ENCODE assay signal across 13 cellular contexts in genomic region chr2:10297191-10297700, GRCh38. TPM values are rescaled to one million over a fixed set of nuclear protein-coding genes. Genes with fewer than 3 reads are reported as not detected.
DNase-seq lines count a peak whose midpoint lies in the region; ATAC-seq and TF ChIP-seq lines count a peak whose summit lies in the region.
"Had no signal": no experiment of that assay in that cellular context is flagged by ENCODE, and none has a peak within 500 bp of the region (broad histone marks: within the 10 kb centered on the region; RNA-seq: fewer than 3 reads in every experiment).

No MANE protein-coding gene starts in this region.

- intact Hi-C loops in activated CD4-positive, alpha-beta T cell treated with anti-CD3 and anti-CD28 coated beads, Interleukin-2, amount 10 ng/mL, durations not matched to agents 24 days and 14 days (cut with micrococcal nuclease): no loop called here
- intact Hi-C loops in dendritic cell treated with granulocyte-macrophage colony-stimulating factor and Interleukin-4, amounts not matched to agents 40 ng/mL and 50 ng/mL, for 4 days (cut with micrococcal nuclease): no loop called here

- no peaks in the 10 kb centered on the region for H3K27me3 ChIP-seq in RWPE2 (ENCODE audit: insufficient read depth, poor library complexity, severe bottlenecking)
- H3K27me3 ChIP-seq in skeletal muscle satellite cell (ENCODE audit: control insufficient read depth, insufficient read depth, low read length): no peaks in the 10 kb centered on the region

- POLR2A ChIA-PET in activated CD4-positive, alpha-beta T cell treated with anti-CD3 and anti-CD28 coated beads, Interleukin-2, amount 10 ng/mL, durations not matched to agents 7 days and 5 days (lab: Charles Lee): no interaction called here

- H3K9me3 ChIP-seq in RWPE2 (ENCODE audit: severe bottlenecking) (no peaks in the 10 kb centered on the region), skeletal muscle satellite cell (replicated peaks; ENCODE audit: low read length) (no peaks in the 10 kb centered on the region)
- H3K9me3 ChIP-seq: prostate gland had no signal

- no peak overlapping the region for H3K4me3 Mint-ChIP-seq in activated CD4-positive, alpha-beta T cell treated with anti-CD3 and anti-CD28 coated beads, Interleukin-2, amount 10 ng/mL, durations not matched to agents 7 days and 5 days
- no peak overlapping the region for H3K4me3 Mint-ChIP-seq in activated CD4-positive, alpha-beta T cell treated with anti-CD3 and anti-CD28 coated beads, Interleukin-2, amount 10 ng/mL, durations not matched to agents 24 days and 14 days
- H3K4me3 Mint-ChIP-seq in dendritic cell treated with granulocyte-macrophage colony-stimulating factor and Interleukin-4, amounts not matched to agents 40 ng/mL and 50 ng/mL, for 4 days: no peak overlapping the region

- H3K4me1 ChIP-seq in RWPE2 (ENCODE audit: insufficient read depth, poor library complexity, severe bottlenecking) (peaks cover 16% of the 10 kb centered on the region), skeletal muscle satellite cell (ENCODE audit: control insufficient read depth, insufficient read depth, low read length) (peaks cover 19% of the 10 kb centered on the region)

- H3K36me3 Mint-ChIP-seq in activated CD4-positive, alpha-beta T cell treated with anti-CD3 and anti-CD28 coated beads, Interleukin-2, amount 10 ng/mL, durations not matched to agents 7 days and 5 days (ENCODE audit: low read depth): no peaks in the 10 kb centered on the region
- no peaks in the 10 kb centered on the region for H3K36me3 Mint-ChIP-seq in activated CD4-positive, alpha-beta T cell treated with anti-CD3 and anti-CD28 coated beads, Interleukin-2, amount 10 ng/mL, durations not matched to agents 24 days and 14 days (ENCODE audit: low read depth)
- H3K36me3 Mint-ChIP-seq in dendritic cell treated with granulocyte-macrophage colony-stimulating factor and Interleukin-4, amounts not matched to agents 40 ng/mL and 50 ng/mL, for 4 days (ENCODE audit: low read depth): no peaks in the 10 kb centered on the region

- H3K9ac ChIP-seq in skeletal muscle satellite cell (ENCODE audit: low read depth, low read length): no peak overlapping the region

- H3K27me3 Mint-ChIP-seq in activated CD4-positive, alpha-beta T cell treated with anti-CD3 and anti-CD28 coated beads, Interleukin-2, amount 10 ng/mL, durations not matched to agents 7 days and 5 days: peaks cover 5% of the 10 kb centered on the region
- peaks cover 3% of the 10 kb centered on the region for H3K27me3 Mint-ChIP-seq in activated CD4-positive, alpha-beta T cell treated with anti-CD3 and anti-CD28 coated beads, Interleukin-2, amount 10 ng/mL, durations not matched to agents 24 days and 14 days
- no peaks in the 10 kb centered on the region for H3K27me3 Mint-ChIP-seq in dendritic cell treated with granulocyte-macrophage colony-stimulating factor and Interleukin-4, amounts not matched to agents 40 ng/mL and 50 ng/mL, for 4 days

- H3K36me3 ChIP-seq in RWPE2 (ENCODE audit: low read depth): no peaks in the 10 kb centered on the region
- H3K36me3 ChIP-seq in skeletal muscle satellite cell (ENCODE audit: insufficient read depth, low read length): no peaks in the 10 kb centered on the region
- H3K36me3 ChIP-seq: prostate gland had no signal

- ATAC-seq in RWPE2 (ENCODE audit: low read depth): no peak

- peaks cover 42% of the 10 kb centered on the region for H3K4me1 Mint-ChIP-seq in activated CD4-positive, alpha-beta T cell treated with anti-CD3 and anti-CD28 coated beads, Interleukin-2, amount 10 ng/mL, durations not matched to agents 7 days and 5 days
- peaks cover 45% of the 10 kb centered on the region for H3K4me1 Mint-ChIP-seq in activated CD4-positive, alpha-beta T cell treated with anti-CD3 and anti-CD28 coated beads, Interleukin-2, amount 10 ng/mL, durations not matched to agents 24 days and 14 days
- H3K4me1 Mint-ChIP-seq in dendritic cell treated with granulocyte-macrophage colony-stimulating factor and Interleukin-4, amounts not matched to agents 40 ng/mL and 50 ng/mL, for 4 days (ENCODE audit: low read depth): peaks cover 56% of the 10 kb centered on the region

- TF ChIP-seq CTCF in RWPE2 (IDR thresholded peaks at IDR 0.05; ENCODE audit: poor library complexity, severe bottlenecking): no peak

- no peak for DNase-seq in activated CD4-positive, alpha-beta T cell treated with anti-CD3 and anti-CD28 coated beads, Interleukin-2, amount 10 ng/mL, durations not matched to agents 7 days and 5 days
- DNase-seq in activated CD4-positive, alpha-beta T cell treated with anti-CD3 and anti-CD28 coated beads, Interleukin-2, amount 10 ng/mL, durations not matched to agents 24 days and 14 days: no peak
- DNase-seq in RWPE2 (ENCODE audit: low spot score): no peak
- no peak for DNase-seq in NCI-H748 (lab: John Stamatoyannopoulos, UW; ENCODE audit: unreplicated experiment)
- DNase-seq in DMS 273 treated with DMSO at 0.1 percent for 48 hours (lab: John Stamatoyannopoulos, UW): no peak
- DNase-seq in HK-2 (ENCODE audit: unreplicated experiment): no peak
- DNase-seq: NCI-H1092, NCI-H2171, Right ventricle myocardium superior had no signal

- peak overlapping the region; percentile 29 for H3K4me2 ChIP-seq in skeletal muscle satellite cell (ENCODE audit: low read length)

- peak overlapping the region; percentile 69 for H3K27ac ChIP-seq in RWPE2 (ENCODE audit: poor library complexity, severe bottlenecking)
- H3K27ac ChIP-seq: prostate gland had no signal

- CTCF ChIA-PET in activated CD4-positive, alpha-beta T cell treated with anti-CD3 and anti-CD28 coated beads, Interleukin-2, amount 10 ng/mL, durations not matched to agents 7 days and 5 days (lab: Charles Lee): interaction anchor here (0.6 to 2.5 kb wide), 4 partner anchors 18 to 112 kb away, joined by 3 to 10 read pairs (median 4); no protein-coding TSS in a partner anchor

- H3K4me3 ChIP-seq in RWPE2 (ENCODE audit: severe bottlenecking) (no peak overlapping the region), skeletal muscle satellite cell (ENCODE audit: low read length) (no peak overlapping the region)
- H3K4me3 ChIP-seq: prostate gland had no signal

- peaks cover 9% of the 10 kb centered on the region for H3K9me3 Mint-ChIP-seq in activated CD4-positive, alpha-beta T cell treated with anti-CD3 and anti-CD28 coated beads, Interleukin-2, amount 10 ng/mL, durations not matched to agents 7 days and 5 days
- peaks cover 4% of the 10 kb centered on the region for H3K9me3 Mint-ChIP-seq in activated CD4-positive, alpha-beta T cell treated with anti-CD3 and anti-CD28 coated beads, Interleukin-2, amount 10 ng/mL, durations not matched to agents 24 days and 14 days
- H3K9me3 Mint-ChIP-seq in dendritic cell treated with granulocyte-macrophage colony-stimulating factor and Interleukin-4, amounts not matched to agents 40 ng/mL and 50 ng/mL, for 4 days: no peaks in the 10 kb centered on the region
- H3K9me3 Mint-ChIP-seq: activated T-cell treated with anti-CD3 and anti-CD28 coated beads, Interleukin-2, amount 50 U/mL, for 72 hours had no signal

- H3K27ac Mint-ChIP-seq in activated CD4-positive, alpha-beta T cell treated with anti-CD3 and anti-CD28 coated beads, Interleukin-2, amount 10 ng/mL, durations not matched to agents 7 days and 5 days: peak overlapping the region; percentile 41
- H3K27ac Mint-ChIP-seq in activated CD4-positive, alpha-beta T cell treated with anti-CD3 and anti-CD28 coated beads, Interleukin-2, amount 10 ng/mL, durations not matched to agents 24 days and 14 days: no peak overlapping the region
- peak overlapping the region; percentile 51 for H3K27ac Mint-ChIP-seq in dendritic cell treated with granulocyte-macrophage colony-stimulating factor and Interleukin-4, amounts not matched to agents 40 ng/mL and 50 ng/mL, for 4 days
- H3K27ac Mint-ChIP-seq: activated T-cell treated with anti-CD3 and anti-CD28 coated beads, Interleukin-2, amount 50 U/mL, for 72 hours had no signal

RNA-seq across cellular contexts. Expression of gene HPCAL1, which starts 5.5 kb away (rescaled TPM):
- total RNA-seq in activated CD4-positive, alpha-beta T cell treated with anti-CD3 and anti-CD28 coated beads, Interleukin-2, amount 10 ng/mL, durations not matched to agents 7 days and 5 days: 10 to 100 TPM; 61.6 to 63.6 TPM
- 77.1 and 82.8 TPM in 2 replicates for total RNA-seq in activated CD4-positive, alpha-beta T cell treated with anti-CD3 and anti-CD28 coated beads, Interleukin-2, amount 10 ng/mL, durations not matched to agents 24 days and 14 days
- total RNA-seq in skeletal muscle satellite cell (2012; rRNA removed): 24.2 and 28.4 TPM in 2 replicates
